Comparison of ENCODE assay signal across 18 cellular contexts in genomic region chr9:40927260-40927631, GRCh38.
DNase-seq lines count a peak whose midpoint lies in the region; TF ChIP-seq lines count a peak whose summit lies in the region.
"Had no signal": no experiment of that assay in that cellular context is flagged by ENCODE, and none has a peak within 500 bp of the region (broad histone marks: within the 10 kb centered on the region; RNA-seq: fewer than 3 reads in every experiment).

No MANE protein-coding gene starts in this region.

- CTCF ChIA-PET in HEK293 (lab: Yijun Ruan, JAX): no interaction called here

- no peaks in the 10 kb centered on the region for H3K9me3 ChIP-seq in HEK293 (ENCODE audit: control insufficient read depth, insufficient read depth, low read depth, low read length)
- H3K9me3 ChIP-seq in vagina: peaks cover 68% of the 10 kb centered on the region
- H3K9me3 ChIP-seq: BLaER1 had no signal

- no peak overlapping the region for H3K4me3 Mint-ChIP-seq in activated CD4-positive, alpha-beta T cell treated with anti-CD3 and anti-CD28 coated beads, Interleukin-2, amount 10 ng/mL, durations not matched to agents 24 days and 14 days
- H3K4me3 Mint-ChIP-seq: CD8-positive, alpha-beta T cell; GM23338; HFFc6 had no signal

- TF ChIP-seq POLR2A in vagina (IDR thresholded peaks at IDR 0.05): no peak

- H3K36me3 Mint-ChIP-seq in activated CD4-positive, alpha-beta T cell treated with anti-CD3 and anti-CD28 coated beads, Interleukin-2, amount 10 ng/mL, durations not matched to agents 24 days and 14 days (ENCODE audit: low read depth): no peaks in the 10 kb centered on the region

- DNase-seq in activated CD4-positive, alpha-beta T cell treated with anti-CD3 and anti-CD28 coated beads, Interleukin-2, amount 10 ng/mL, durations not matched to agents 24 days and 14 days: peak; percentile 55
- no peak for DNase-seq in activated CD4-positive, alpha-beta T cell treated with anti-CD3 and anti-CD28 coated beads for 4 hours
- DNase-seq in medulla oblongata (ENCODE audit: extremely low spot score): peak; percentile 4
- DNase-seq in vagina (ENCODE audit: extremely low spot score in 2 of 2): peak; percentile 83 to 89
- DNase-seq in C1 segment of cervical spinal cord (lab: John Stamatoyannopoulos, UW): no peak
- no peak for DNase-seq in AML-193 (lab: John Stamatoyannopoulos, UW)
- DNase-seq: Calu3; CD8-positive, alpha-beta T cell; DMS79 treated with DMSO at 0.1 percent for 48 hours; GF-D8; HCEC 1CT; HFFc6; IMR-90 had no signal

- POLR2A ChIA-PET in HEK293 (lab: Yijun Ruan, JAX): no interaction called here

- H3K27me3 ChIP-seq in vagina: no peaks in the 10 kb centered on the region
- H3K27me3 ChIP-seq: BLaER1 had no signal

- peaks cover 32% of the 10 kb centered on the region for H3K9me3 Mint-ChIP-seq in activated CD4-positive, alpha-beta T cell treated with anti-CD3 and anti-CD28 coated beads, Interleukin-2, amount 10 ng/mL, durations not matched to agents 24 days and 14 days

- H3K4me1 Mint-ChIP-seq in activated CD4-positive, alpha-beta T cell treated with anti-CD3 and anti-CD28 coated beads, Interleukin-2, amount 10 ng/mL, durations not matched to agents 24 days and 14 days: no peaks in the 10 kb centered on the region
- H3K4me1 Mint-ChIP-seq: GM23338 had no signal

- intact Hi-C loops in activated CD4-positive, alpha-beta T cell treated with anti-CD3 and anti-CD28 coated beads, Interleukin-2, amount 10 ng/mL, durations not matched to agents 24 days and 14 days (cut with micrococcal nuclease): no loop called here
- intact Hi-C loops in vagina (cut with DNase I): no loop called here

- no peaks in the 10 kb centered on the region for H3K27me3 Mint-ChIP-seq in activated CD4-positive, alpha-beta T cell treated with anti-CD3 and anti-CD28 coated beads, Interleukin-2, amount 10 ng/mL, durations not matched to agents 24 days and 14 days

- H3K4me3 ChIP-seq in HEK293 (ENCODE audit: low read depth, low read length): no peak overlapping the region
- no peak overlapping the region for H3K4me3 ChIP-seq in vagina
- H3K4me3 ChIP-seq: A549, BLaER1, GM23338 had no signal

- H3K27ac ChIP-seq in HEK293 (ENCODE audit: extremely low read depth, low read depth, low read length) (no peak overlapping the region), vagina (no peak overlapping the region)
- H3K27ac ChIP-seq: 22Rv1, A549, BLaER1 had no signal

- TF ChIP-seq CTCF in HEK293 (tag by site-specific recombination; IDR thresholded peaks at IDR 0.05) (no peak), vagina (IDR thresholded peaks at IDR 0.05) (no peak)

- H3K36me3 ChIP-seq in HEK293 (ENCODE audit: control insufficient read depth in 2 of 2, insufficient read depth in 1 of 2, low read length in 2 of 2): no peaks in the 10 kb centered on the region
- peaks cover 0 to 5% of the 10 kb centered on the region in 2 donors for H3K36me3 ChIP-seq in vagina
- H3K36me3 ChIP-seq: BLaER1 had no signal

- no peaks in the 10 kb centered on the region for H3K4me1 ChIP-seq in HEK293 (ENCODE audit: control insufficient read depth, insufficient read depth, low read length)
- no peaks in the 10 kb centered on the region for H3K4me1 ChIP-seq in vagina
- H3K4me1 ChIP-seq: A549, BLaER1 had no signal

- no peak overlapping the region for H3K27ac Mint-ChIP-seq in activated CD4-positive, alpha-beta T cell treated with anti-CD3 and anti-CD28 coated beads, Interleukin-2, amount 10 ng/mL, durations not matched to agents 24 days and 14 days
- H3K27ac Mint-ChIP-seq: CD8-positive, alpha-beta T cell; GM23338; HFFc6 had no signal

TF ChIP-seq in HEK293, 187 proteins besides CTCF, POLR2A, EP300 and RAD21:
- TF ChIP-seq ZNF600 (tag by site-specific recombination; IDR thresholded peaks at IDR 0.05) (0 out of 2 replicates have a peak, but pooled peaks have one; percentile 19), ZNF221 (tag by site-specific recombination; IDR thresholded peaks at IDR 0.05; ENCODE audit: borderline replicate concordance) (no peak)

Comparison
In these comparisons a context has a peak if more than half of its experiments do, and no peak if none do; other contexts are left out.
1. DNase-seq: peak in activated CD4-positive, alpha-beta T cell treated with anti-CD3 and anti-CD28 coated beads, Interleukin-2, amount 10 ng/mL, durations not matched to agents 24 days and 14 days (single experiment), medulla oblongata (single experiment) and vagina (2 of 2); none in activated CD4-positive, alpha-beta T cell treated with anti-CD3 and anti-CD28 coated beads for 4 hours (0 of 2), C1 segment of cervical spinal cord (0 of 14) and AML-193 (0 of 2).